Comparison of ENCODE assay signal across 20 cellular contexts in the genomic region with DNA sequence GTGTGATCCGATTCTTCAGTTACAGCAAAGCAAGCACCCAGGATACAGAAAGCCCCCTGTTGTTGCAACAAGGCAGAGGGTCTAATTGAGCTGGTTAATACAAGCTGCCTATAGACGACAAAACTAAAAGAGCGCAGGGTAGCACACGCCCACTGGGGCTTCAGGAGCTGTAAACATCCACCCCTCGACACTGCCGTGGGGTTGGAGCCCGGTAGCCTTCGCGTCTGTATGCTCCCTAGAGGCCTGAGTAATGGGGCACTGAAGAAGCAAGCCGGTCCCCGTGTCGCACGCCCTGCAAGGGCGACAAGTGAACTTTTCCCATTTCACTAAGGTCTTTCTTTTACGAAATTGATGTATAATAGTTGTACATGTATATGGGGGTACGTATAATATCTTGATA. TPM values are rescaled to one million over a fixed set of nuclear protein-coding genes. Genes with fewer than 3 reads are reported as not detected.
A peak's percentile ranks its signal among the peaks of the same experiment; 100 is the strongest.
DNase-seq lines count a peak whose midpoint lies in the region; ATAC-seq and TF ChIP-seq lines count a peak whose summit lies in the region.
"Had no signal": no experiment of that assay in that cellular context is flagged by ENCODE, and none has a peak within 500 bp of the region (broad histone marks: within the 10 kb centered on the region; RNA-seq: fewer than 3 reads in every experiment).

No MANE protein-coding gene starts in this region.

- no peak overlapping the region for H2BK15ac ChIP-seq in H9 (ENCODE audit: low read depth, low read length)

- H3K9me3 ChIP-seq in H9 (ENCODE audit: control insufficient read depth, low read depth, low read length) (no peaks in the 10 kb centered on the region), SJSA1 (replicated peaks) (0 out of 2 replicates have a peak, but pooled peaks cover 4% of the 10 kb centered on the region), fibroblast of lung (ENCODE audit: control insufficient read depth, insufficient read depth, low read depth, low read length) (no peaks in the 10 kb centered on the region)
- H3K9me3 ChIP-seq: breast epithelium, pancreas had no signal

- peaks cover 73 to 77% of the 10 kb centered on the region in 2 experiments for H3K4me1 Mint-ChIP-seq in H9
- H3K4me1 Mint-ChIP-seq in stimulated activated effector memory CD8-positive, alpha-beta T cell treated with anti-CD3 and anti-CD28 coated beads, Interleukin-12 subunit alpha, Interleukin-12 subunit beta, amount 100 ng/mL, for 72 hours: peaks cover 7% of the 10 kb centered on the region

- H3K79me1 ChIP-seq in H9 (ENCODE audit: insufficient read depth, low read depth, low read length, poor library complexity, severe bottlenecking): no peaks in the 10 kb centered on the region

- no peak overlapping the region for H3K56ac ChIP-seq in H9 (ENCODE audit: insufficient read length, low read depth, low read length)

- H2AK5ac ChIP-seq in H9 (ENCODE audit: insufficient read length, low read length): no peak overlapping the region

- H4K5ac ChIP-seq in H9 (ENCODE audit: insufficient read length, low read depth, low read length): no peak overlapping the region

- H2BK5ac ChIP-seq in H9 (ENCODE audit: insufficient read length, low read length): no peak overlapping the region

- H3K23ac ChIP-seq in H9 (ENCODE audit: insufficient read length, low read depth, low read length): no peak overlapping the region

- no peak overlapping the region for H4K91ac ChIP-seq in H9 (ENCODE audit: insufficient read length, low read depth, low read length)

- no peak overlapping the region for H2BK20ac ChIP-seq in H9 (ENCODE audit: low read depth, low read length, poor library complexity, severe bottlenecking)

- no peak overlapping the region for H3T11ph ChIP-seq in H9 (ENCODE audit: low read length)

- H3K27me3 Mint-ChIP-seq in H9 (ENCODE audit: low read depth): no peaks in the 10 kb centered on the region

- peaks cover 0 to 5% (median 0%) of the 10 kb centered on the region in 3 experiments; a peak in 4 of 7 replicates for H3K36me3 Mint-ChIP-seq in H9 (ENCODE audit: insufficient read depth in 1 of 3, low read depth in 3 of 3)
- H3K36me3 Mint-ChIP-seq in stimulated activated effector memory CD8-positive, alpha-beta T cell treated with anti-CD3 and anti-CD28 coated beads, Interleukin-12 subunit alpha, Interleukin-12 subunit beta, amount 100 ng/mL, for 72 hours: no peaks in the 10 kb centered on the region

- peak overlapping the region; percentile 58; the same call in 1 of the 2 replicates for H3K14ac ChIP-seq in H9 (ENCODE audit: insufficient read depth, low read length)

- H2AFZ ChIP-seq in H9 (ENCODE audit: low read length) (no peak overlapping the region), fibroblast of lung (ENCODE audit: low read length) (no peak overlapping the region)

- no peak overlapping the region for H3K27ac ChIP-seq in H9 (ENCODE audit: insufficient read length, low read depth, low read length)
- H3K27ac ChIP-seq in SJSA1: peak overlapping the region; percentile 79
- H3K27ac ChIP-seq in fibroblast of lung (ENCODE audit: insufficient read depth, low read length): peak overlapping the region; percentile 94
- H3K27ac ChIP-seq: breast epithelium, pancreas had no signal

- H3K36me3 ChIP-seq in SJSA1 (no peaks in the 10 kb centered on the region), fibroblast of lung (ENCODE audit: control insufficient read depth, insufficient read depth, low read length) (no peaks in the 10 kb centered on the region)
- H3K36me3 ChIP-seq: breast epithelium, pancreas had no signal

- H3K27me3 ChIP-seq in H9 (ENCODE audit: insufficient read depth, low read length) (no peaks in the 10 kb centered on the region), SJSA1 (replicated peaks) (no peaks in the 10 kb centered on the region), fibroblast of lung (ENCODE audit: control insufficient read depth, insufficient read depth, low read length) (no peaks in the 10 kb centered on the region)
- H3K27me3 ChIP-seq: breast epithelium, pancreas had no signal

- H2BK12ac ChIP-seq in H9 (ENCODE audit: insufficient read length, low read depth, low read length): no peak overlapping the region

- H3K4me2 ChIP-seq in H9 (ENCODE audit: insufficient read depth, insufficient read length, low read length) (no peak overlapping the region), fibroblast of lung (ENCODE audit: extremely low read depth, insufficient read depth, low read length) (no peak overlapping the region)

- TF ChIP-seq CTCF in H9 (conservative IDR thresholded peaks at IDR 0.05): no peak
- no peak for TF ChIP-seq CTCF in fibroblast of lung (conservative IDR thresholded peaks at IDR 0.05 in 1 of 2, IDR thresholded peaks at IDR 0.05 in 1 of 2; ENCODE audit: low read depth in 1 of 2, low read length in 2 of 2)

- H4K20me1 ChIP-seq in H9 (ENCODE audit: control insufficient read depth, insufficient read depth, insufficient read length) (no peaks in the 10 kb centered on the region), fibroblast of lung (ENCODE audit: control insufficient read depth, extremely low read depth, insufficient read depth, low read length) (no peaks in the 10 kb centered on the region)

- H3K27ac Mint-ChIP-seq in H9: peak overlapping the region; percentile 45 to 96 (median 91)
- H3K27ac Mint-ChIP-seq in stimulated activated effector memory CD8-positive, alpha-beta T cell treated with anti-CD3 and anti-CD28 coated beads, Interleukin-12 subunit alpha, Interleukin-12 subunit beta, amount 100 ng/mL, for 72 hours: peak overlapping the region; percentile 29

- H3K9ac ChIP-seq in H9 (ENCODE audit: extremely low read depth, insufficient read length, low read length): no peak overlapping the region
- H3K9ac ChIP-seq in fibroblast of lung (ENCODE audit: insufficient read depth, low read length): no peak overlapping the region

- no peak for ATAC-seq in stimulated activated effector memory CD8-positive, alpha-beta T cell treated with anti-CD3 and anti-CD28 coated beads, Interleukin-12 subunit alpha, Interleukin-12 subunit beta, amount 100 ng/mL, for 72 hours
- ATAC-seq: pancreas had no signal

- no peak for DNase-seq in H9
- no peak for DNase-seq in SJSA1 (ENCODE audit: low read depth in 1 of 2, low spot score in 2 of 2)
- no peak for DNase-seq in fibroblast of lung (ENCODE audit: low read depth in 2 of 2)
- no peak for DNase-seq in stimulated activated effector memory CD8-positive, alpha-beta T cell treated with anti-CD3 and anti-CD28 coated beads, Interleukin-12 subunit alpha, Interleukin-12 subunit beta, amount 100 ng/mL, for 72 hours (ENCODE audit: low spot score in 2 of 2)
- no peak for DNase-seq in cerebellar nuclear complex (lab: John Stamatoyannopoulos, UW)
- no peak for DNase-seq in NCI-H1694 (lab: John Stamatoyannopoulos, UW)
- DNase-seq in NCI-H345 (lab: John Stamatoyannopoulos, UW): no peak
- DNase-seq: activated CD4-positive, alpha-beta T cell treated with anti-CD3 and anti-CD28 coated beads for 4 hours; activated effector memory CD4-positive, alpha-beta T cell treated with anti-CD3 and anti-CD28 coated beads, Interleukin-2, amount 50 U/mL, for 16 hours; DMS79; hippocampal formation; NCI-H1105 treated with DMSO at 0.1 percent for 48 hours; NCI-H2107; pancreas; right cardiac atrium; stimulated activated CD4-positive, alpha-beta T cell treated with anti-CD3 and anti-CD28 coated beads, Interleukin-15, amount 100 ng/mL, for 24 hours had no signal

- H3K23me2 ChIP-seq in H9 (ENCODE audit: insufficient read length, low read depth, low read length, poor library complexity, severe bottlenecking): no peaks in the 10 kb centered on the region

- peaks cover 0 to 3% of the 10 kb centered on the region in 2 experiments; a peak in 1 of 5 replicates for H3K9me3 Mint-ChIP-seq in H9
- no peaks in the 10 kb centered on the region for H3K9me3 Mint-ChIP-seq in stimulated activated effector memory CD8-positive, alpha-beta T cell treated with anti-CD3 and anti-CD28 coated beads, Interleukin-12 subunit alpha, Interleukin-12 subunit beta, amount 100 ng/mL, for 72 hours

- peaks cover 23% of the 10 kb centered on the region; the same call in 1 of the 2 replicates for H3K4me1 ChIP-seq in H9 (ENCODE audit: insufficient read depth, low read length)
- H3K4me1 ChIP-seq in SJSA1 (replicated peaks): peaks cover 44% of the 10 kb centered on the region
- H3K4me1 ChIP-seq in fibroblast of lung (ENCODE audit: control insufficient read depth, extremely low read depth, insufficient read depth, low read length): peaks cover 29% of the 10 kb centered on the region
- H3K4me1 ChIP-seq: breast epithelium had no signal

- H3K18ac ChIP-seq in H9 (ENCODE audit: insufficient read length, low read depth, low read length): peak overlapping the region; percentile 12

- no peaks in the 10 kb centered on the region for H3K79me2 ChIP-seq in H9 (ENCODE audit: insufficient read depth, low read length)
- H3K79me2 ChIP-seq in fibroblast of lung (ENCODE audit: control insufficient read depth, insufficient read depth, low read length): no peaks in the 10 kb centered on the region

- no CpG with 5 or more reads among the region's 16 CpGs for WGBS in H9 (ENCODE audit: extremely low coverage, insufficient read length, low lambda C conversion rate)

- no peak overlapping the region for H3K4ac ChIP-seq in H9 (ENCODE audit: low read depth, low read length)

- H4K8ac ChIP-seq in H9 (replicated peaks; ENCODE audit: insufficient read length, low read depth, low read length): no peak overlapping the region

- H3K4me3 Mint-ChIP-seq in H9: peak overlapping the region; percentile 14 to 28; a peak in 2 of 5 replicates
- peak overlapping the region; percentile 23 for H3K4me3 Mint-ChIP-seq in stimulated activated effector memory CD8-positive, alpha-beta T cell treated with anti-CD3 and anti-CD28 coated beads, Interleukin-12 subunit alpha, Interleukin-12 subunit beta, amount 100 ng/mL, for 72 hours

- H2BK120ac ChIP-seq in H9 (ENCODE audit: low read depth, low read length, poor library complexity, severe bottlenecking): no peak overlapping the region

- no peak overlapping the region for H3K4me3 ChIP-seq in SJSA1
- no peak overlapping the region for H3K4me3 ChIP-seq in fibroblast of lung (replicated peaks in 1 of 4; ENCODE audit: control extremely low read depth in 1 of 4, insufficient read depth in 1 of 4, low read depth in 3 of 4, low read length in 4 of 4)
- H3K4me3 ChIP-seq: breast epithelium, lung, pancreas had no signal

RNA-seq across cellular contexts. Expression of a gene that starts 24.7 kb away (rescaled TPM):
- total RNA-seq in H9 (2021) (not detected in 2 replicates), fibroblast of lung (0.33 TPM in 1 of 2 replicates, not detected in the other)
- 0.16 TPM in 1 of 2 replicates, not detected in the other for total RNA-seq in SJSA1 (2014; rRNA removed; shearing (Covaris generic))
- polyA plus RNA-seq in fibroblast of lung: 0.73 and 1.1 TPM in 2 replicates
- 0.68 and 0.94 TPM in 2 replicates for polyA plus RNA-seq in fibroblast of lung (2012)
- polyA minus RNA-seq in fibroblast of lung (ENCODE audit: low replicate concordance): 2.0 TPM in 1 of 2 replicates, not detected in the other
- total RNA-seq: H7, lung had no signal
- polyA plus RNA-seq: keratinocyte had no signal
